22 cellular contexts compared by ENCODE assay signal in genomic region chr17:34715504-34715903, GRCh38.
A peak's percentile ranks its signal among the peaks of the same experiment; 100 is the strongest.
DNase-seq lines count a peak whose midpoint lies in the region; ATAC-seq and TF ChIP-seq lines count a peak whose summit lies in the region.
"Had no signal": no experiment of that assay in that cellular context is flagged by ENCODE, and none has a peak within 500 bp of the region (broad histone marks: within the 10 kb centered on the region; RNA-seq: fewer than 3 reads in every experiment).

No MANE protein-coding gene starts in this region.

- no peak for DNase-seq in activated naive CD4-positive, alpha-beta T cell treated with anti-CD3 and anti-CD28 coated beads, Interleukin-2, amount 50 U/mL, for 72 hours (ENCODE audit: low spot score in 2 of 2)
- peak; percentile 35 for DNase-seq in endodermal cell
- DNase-seq in osteocyte (ENCODE audit: extremely low spot score, unreplicated experiment), result peak; percentile 75
- no peak for DNase-seq in stimulated activated CD4-positive, alpha-beta T cell treated with anti-CD3 and anti-CD28 coated beads, Interleukin-4, amount 100 ng/mL, for 1 hour
- DNase-seq: 8988T; ACHN; AML-193; BE2C; Calu3; CD4-positive, alpha-beta memory T cell; COR-L47; DMS53; DMS79 treated with DMSO at 0.1 percent for 48 hours; GF-D8; GM23248; H7 had no signal

- no peak for TF ChIP-seq CTCF in endodermal cell (conservative IDR thresholded peaks at IDR 0.05)
- TF ChIP-seq CTCF in osteocyte (IDR thresholded peaks at IDR 0.05), result no peak

- H3K9ac ChIP-seq in endodermal cell (ENCODE audit: extremely low read depth, low read length, poor library complexity, severe bottlenecking), result no peak overlapping the region
- H3K9ac ChIP-seq: BLaER1 treated with 17β-estradiol and CSF1 and Interleukin-3, amounts not matched to agents 10 nM and 100 nM; GM23248 had no signal

- no peaks in the 10 kb centered on the region for H3K4me1 Mint-ChIP-seq in activated naive CD4-positive, alpha-beta T cell treated with anti-CD3 and anti-CD28 coated beads, Interleukin-2, amount 50 U/mL, for 24 hours
- H3K4me1 Mint-ChIP-seq in endodermal cell (peaks cover 17% of the 10 kb centered on the region), osteocyte (ENCODE audit: unreplicated experiment) (no peaks in the 10 kb centered on the region)
- H3K4me1 Mint-ChIP-seq: CD14-positive monocyte; CD4-positive, alpha-beta memory T cell had no signal

- H3K27me3 ChIP-seq in endodermal cell (ENCODE audit: control insufficient read depth, insufficient read depth, low read length, poor library complexity, severe bottlenecking), result peaks cover 5% of the 10 kb centered on the region
- H3K27me3 ChIP-seq: BE2C; BLaER1 treated with 17β-estradiol and CSF1 and Interleukin-3, amounts not matched to agents 10 nM and 100 nM had no signal

- peaks cover 2% of the 10 kb centered on the region for H3K4me1 ChIP-seq in endodermal cell (ENCODE audit: control insufficient read depth, insufficient read depth, low read length)
- H3K4me1 ChIP-seq: A549; BE2C; BLaER1 treated with 17β-estradiol and CSF1 and Interleukin-3, amounts not matched to agents 10 nM and 100 nM had no signal

- H3K9me3 ChIP-seq in endodermal cell (ENCODE audit: control insufficient read depth, low read length), result no peaks in the 10 kb centered on the region
- H3K9me3 ChIP-seq: A549; BE2C; BLaER1 treated with 17β-estradiol and CSF1 and Interleukin-3, amounts not matched to agents 10 nM and 100 nM had no signal

- H3K9me3 Mint-ChIP-seq in activated naive CD4-positive, alpha-beta T cell treated with anti-CD3 and anti-CD28 coated beads, Interleukin-2, amount 50 U/mL, for 24 hours, result no peaks in the 10 kb centered on the region
- no peaks in the 10 kb centered on the region for H3K9me3 Mint-ChIP-seq in activated naive CD4-positive, alpha-beta T cell treated with anti-CD3 and anti-CD28 coated beads, Interleukin-2, amount 50 U/mL, for 72 hours
- H3K9me3 Mint-ChIP-seq in endodermal cell (no peaks in the 10 kb centered on the region), osteocyte (ENCODE audit: unreplicated experiment) (no peaks in the 10 kb centered on the region)
- H3K9me3 Mint-ChIP-seq: CD4-positive, alpha-beta memory T cell had no signal

- no peaks in the 10 kb centered on the region for H3K36me3 Mint-ChIP-seq in activated naive CD4-positive, alpha-beta T cell treated with anti-CD3 and anti-CD28 coated beads, Interleukin-2, amount 50 U/mL, for 24 hours
- no peaks in the 10 kb centered on the region for H3K36me3 Mint-ChIP-seq in activated naive CD4-positive, alpha-beta T cell treated with anti-CD3 and anti-CD28 coated beads, Interleukin-2, amount 50 U/mL, for 72 hours
- H3K36me3 Mint-ChIP-seq in endodermal cell (ENCODE audit: low read depth) (no peaks in the 10 kb centered on the region), osteocyte (ENCODE audit: unreplicated experiment) (no peaks in the 10 kb centered on the region)
- H3K36me3 Mint-ChIP-seq: CD14-positive monocyte; CD4-positive, alpha-beta memory T cell had no signal

- H3K4me3 Mint-ChIP-seq in activated naive CD4-positive, alpha-beta T cell treated with anti-CD3 and anti-CD28 coated beads, Interleukin-2, amount 50 U/mL, for 24 hours, result no peak overlapping the region
- H3K4me3 Mint-ChIP-seq in endodermal cell (no peak overlapping the region), osteocyte (ENCODE audit: unreplicated experiment) (no peak overlapping the region)
- H3K4me3 Mint-ChIP-seq: CD14-positive monocyte; CD4-positive, alpha-beta memory T cell had no signal

- H3K36me3 ChIP-seq in endodermal cell (ENCODE audit: control insufficient read depth, insufficient read depth, low read length), result no peaks in the 10 kb centered on the region
- H3K36me3 ChIP-seq: BE2C; BLaER1 treated with 17β-estradiol and CSF1 and Interleukin-3, amounts not matched to agents 10 nM and 100 nM had no signal

- no peak overlapping the region for H3K27ac ChIP-seq in endodermal cell (ENCODE audit: low read depth, low read length)
- H3K27ac ChIP-seq: A549; BLaER1 treated with 17β-estradiol and CSF1 and Interleukin-3, amounts not matched to agents 10 nM and 100 nM; GM23248 had no signal

- no peak for ATAC-seq in activated naive CD4-positive, alpha-beta T cell treated with anti-CD3 and anti-CD28 coated beads, Interleukin-2, amount 50 U/mL, for 72 hours
- no peak for ATAC-seq in GM18873 (IDR thresholded peaks at IDR 0.05; ENCODE audit: low FRiP score, unreplicated experiment)
- ATAC-seq: A549, HCT116 had no signal

- H3K4me3 ChIP-seq in endodermal cell (ENCODE audit: low read length), result no peak overlapping the region
- H3K4me3 ChIP-seq: A549; BLaER1 treated with 17β-estradiol and CSF1 and Interleukin-3, amounts not matched to agents 10 nM and 100 nM; GM23248 had no signal

- H3K27ac Mint-ChIP-seq in activated naive CD4-positive, alpha-beta T cell treated with anti-CD3 and anti-CD28 coated beads, Interleukin-2, amount 50 U/mL, for 24 hours, result peak overlapping the region; percentile 42
- H3K27ac Mint-ChIP-seq in activated naive CD4-positive, alpha-beta T cell treated with anti-CD3 and anti-CD28 coated beads, Interleukin-2, amount 50 U/mL, for 72 hours, result peak overlapping the region in 1 of 2 donors; percentile 19
- H3K27ac Mint-ChIP-seq in endodermal cell, result no peak overlapping the region
- no peak overlapping the region for H3K27ac Mint-ChIP-seq in osteocyte (ENCODE audit: unreplicated experiment)
- H3K27ac Mint-ChIP-seq: CD14-positive monocyte had no signal

- peaks cover 6% of the 10 kb centered on the region for H3K27me3 Mint-ChIP-seq in activated naive CD4-positive, alpha-beta T cell treated with anti-CD3 and anti-CD28 coated beads, Interleukin-2, amount 50 U/mL, for 24 hours
- H3K27me3 Mint-ChIP-seq in endodermal cell (ENCODE audit: insufficient read depth) (peaks cover 2% of the 10 kb centered on the region), osteocyte (ENCODE audit: unreplicated experiment) (no peaks in the 10 kb centered on the region)

- 91% methylated on average over 5 of the region's 5 CpGs; no CpG with 5 or more reads in 1 of the 2 experiments for WGBS in endodermal cell (ENCODE audit: insufficient coverage in 1 of 2, insufficient read length in 1 of 2), 2 experiments

Comparison
In these comparisons a context has a peak if more than half of its experiments do, and no peak if none do; other contexts are left out.
1. DNase-seq: peak in endodermal cell (single experiment) and osteocyte (single experiment); none in activated naive CD4-positive, alpha-beta T cell treated with anti-CD3 and anti-CD28 coated beads, Interleukin-2, amount 50 U/mL, for 72 hours (0 of 2) and stimulated activated CD4-positive, alpha-beta T cell treated with anti-CD3 and anti-CD28 coated beads, Interleukin-4, amount 100 ng/mL, for 1 hour (single experiment).